ENCODE assay signal across 9 cellular contexts in genomic region chr3:192514754-192515660, GRCh38.
A peak's percentile ranks its signal among the peaks of the same experiment; 100 is the strongest.
DNase-seq lines count a peak whose midpoint lies in the region; ATAC-seq and TF ChIP-seq lines count a peak whose summit lies in the region.
"Had no signal": no experiment of that assay in that cellular context is flagged by ENCODE, and none has a peak within 500 bp of the region (broad histone marks: within the 10 kb centered on the region; RNA-seq: fewer than 3 reads in every experiment).

No MANE protein-coding gene starts in this region.

- H3K9me3 Mint-ChIP-seq in mesothelial cell of epicardium: no peaks in the 10 kb centered on the region
- H3K9me3 Mint-ChIP-seq in stimulated activated effector memory CD8-positive, alpha-beta T cell treated with anti-CD3 and anti-CD28 coated beads, Interleukin-12 subunit alpha, Interleukin-12 subunit beta, amount 100 ng/mL, for 72 hours: peaks cover 2% of the 10 kb centered on the region
- H3K9me3 Mint-ChIP-seq: T-helper 1 cell treated with Interleukin-12 subunit alpha and Interleukin-12 subunit beta and Interleukin-4 antibody, amounts not matched to agents 30 μg/mL and 1 μg/mL, for 36 hours had no signal

- H3K4me3 Mint-ChIP-seq in mesothelial cell of epicardium: peak overlapping the region; percentile 76
- H3K4me3 Mint-ChIP-seq in stimulated activated effector memory CD8-positive, alpha-beta T cell treated with anti-CD3 and anti-CD28 coated beads, Interleukin-12 subunit alpha, Interleukin-12 subunit beta, amount 100 ng/mL, for 72 hours: no peak overlapping the region
- H3K4me3 Mint-ChIP-seq: T-helper 1 cell treated with Interleukin-12 subunit alpha and Interleukin-12 subunit beta and Interleukin-4 antibody, amounts not matched to agents 30 μg/mL and 1 μg/mL, for 36 hours had no signal

- no peaks in the 10 kb centered on the region for H3K36me3 ChIP-seq in BE2C
- no peaks in the 10 kb centered on the region for H3K36me3 ChIP-seq in mammary epithelial cell (ENCODE audit: insufficient read depth, low read length)
- no peaks in the 10 kb centered on the region for H3K36me3 ChIP-seq in vagina

- no TSS peak for BruUV-seq in mammary epithelial cell (replicated peaks; lab: Mats Ljungman, UMichigan)

- H3K27me3 ChIP-seq in BE2C (peaks cover 16% of the 10 kb centered on the region), mammary epithelial cell (ENCODE audit: insufficient read depth, low read length) (peaks cover 19% of the 10 kb centered on the region), vagina (no peaks in the 10 kb centered on the region)

- dilution Hi-C loops in mammary epithelial cell (cut with HindIII; ENCODE audit: low sequenced_read_pairs): no loop called here

- H4K20me1 ChIP-seq in mammary epithelial cell (ENCODE audit: insufficient read depth, low read length): no peaks in the 10 kb centered on the region

- H3K27me3 Mint-ChIP-seq in mesothelial cell of epicardium (ENCODE audit: low read depth): peaks cover 70% of the 10 kb centered on the region

- no peak for TF ChIP-seq POLR2A in vagina (IDR thresholded peaks at IDR 0.05)

- no peaks in the 10 kb centered on the region for H3K36me3 Mint-ChIP-seq in mesothelial cell of epicardium
- no peaks in the 10 kb centered on the region for H3K36me3 Mint-ChIP-seq in stimulated activated effector memory CD8-positive, alpha-beta T cell treated with anti-CD3 and anti-CD28 coated beads, Interleukin-12 subunit alpha, Interleukin-12 subunit beta, amount 100 ng/mL, for 72 hours

- ATAC-seq in HG03442 (IDR thresholded peaks at IDR 0.05; ENCODE audit: unreplicated experiment) (no peak), HG02852 (IDR thresholded peaks at IDR 0.05; ENCODE audit: unreplicated experiment) (no peak)
- no peak for ATAC-seq in stimulated activated effector memory CD8-positive, alpha-beta T cell treated with anti-CD3 and anti-CD28 coated beads, Interleukin-12 subunit alpha, Interleukin-12 subunit beta, amount 100 ng/mL, for 72 hours

- peak; percentile 29 for DNase-seq in BE2C
- peak; percentile 67 for DNase-seq in NCI-H1417 treated with DMSO at 0.1 percent for 48 hours (lab: John Stamatoyannopoulos, UW)
- no peak for DNase-seq in mammary epithelial cell
- peak; percentile 41 to 65 for DNase-seq in mesothelial cell of epicardium (ENCODE audit: low spot score in 2 of 2, unreplicated experiment in 2 of 2)
- DNase-seq in vagina (ENCODE audit: extremely low spot score in 2 of 2): no peak
- no peak for DNase-seq in stimulated activated effector memory CD8-positive, alpha-beta T cell treated with anti-CD3 and anti-CD28 coated beads, Interleukin-12 subunit alpha, Interleukin-12 subunit beta, amount 100 ng/mL, for 72 hours (ENCODE audit: low spot score in 2 of 2)

- H2AFZ ChIP-seq in mammary epithelial cell (ENCODE audit: low read depth, low read length): peak overlapping the region; percentile 44

- H3K4me2 ChIP-seq in mammary epithelial cell (ENCODE audit: insufficient read depth, low read depth, low read length): peak overlapping the region; percentile 69

- TF ChIP-seq CTCF in BE2C (IDR thresholded peaks at IDR 0.05; ENCODE audit: low read depth, low read length) (no peak), mammary epithelial cell (conservative IDR thresholded peaks at IDR 0.05 in 1 of 2, IDR thresholded peaks at IDR 0.05 in 1 of 2; ENCODE audit: extremely low read depth in 1 of 2, insufficient read depth in 1 of 2, low read depth in 1 of 2, low read length in 2 of 2) (no peak), mesothelial cell of epicardium (IDR thresholded peaks at IDR 0.05; ENCODE audit: unreplicated experiment) (peak; percentile 52), vagina (IDR thresholded peaks at IDR 0.05) (no peak)

- intact Hi-C loops in mammary epithelial cell (cut with micrococcal nuclease) (no loop called here), vagina (cut with DNase I) (no loop called here)

- CTCF ChIA-PET in mammary epithelial cell (lab: Charles Lee; ENCODE audit: low non-redundant PET): interaction anchor here (0.7 kb wide), 1 partner anchor 1773 kb away, joined by 7 read pairs; no protein-coding TSS in a partner anchor

- no peak overlapping the region for H3K27ac ChIP-seq in mammary epithelial cell (ENCODE audit: insufficient read depth, low read depth, low read length)
- H3K27ac ChIP-seq in vagina: no peak overlapping the region

- H3K9ac ChIP-seq in mammary epithelial cell (ENCODE audit: insufficient read depth, low read length): no peak overlapping the region

- no peak overlapping the region for H3K4me3 ChIP-seq in BE2C (ENCODE audit: low read depth, low read length)
- peak overlapping the region in 2 of 3 experiments; percentile 9 to 24 for H3K4me3 ChIP-seq in mammary epithelial cell (replicated peaks in 1 of 3; ENCODE audit: insufficient read depth in 1 of 3, low read depth in 2 of 3, low read length in 3 of 3)
- H3K4me3 ChIP-seq in vagina: peak overlapping the region; percentile 32 to 33

- in situ Hi-C loops in mammary epithelial cell (cut with MboI; ENCODE audit: low sequenced_read_pairs in 2 of 2): no loop called here

- peak overlapping the region; percentile 21 for H3K27ac Mint-ChIP-seq in mesothelial cell of epicardium
- H3K27ac Mint-ChIP-seq in stimulated activated effector memory CD8-positive, alpha-beta T cell treated with anti-CD3 and anti-CD28 coated beads, Interleukin-12 subunit alpha, Interleukin-12 subunit beta, amount 100 ng/mL, for 72 hours: no peak overlapping the region
- H3K27ac Mint-ChIP-seq: T-helper 1 cell treated with Interleukin-12 subunit alpha and Interleukin-12 subunit beta and Interleukin-4 antibody, amounts not matched to agents 30 μg/mL and 1 μg/mL, for 36 hours had no signal

- 0% methylated on average over 1 of the region's 74 CpGs for WGBS in mammary epithelial cell (ENCODE audit: low coverage, missing lambda C conversion rate)

- H3K79me2 ChIP-seq in mammary epithelial cell (ENCODE audit: insufficient read depth, low read length): no peaks in the 10 kb centered on the region

- no peaks in the 10 kb centered on the region for H3K9me3 ChIP-seq in BE2C
- no peaks in the 10 kb centered on the region for H3K9me3 ChIP-seq in mammary epithelial cell (replicated peaks; ENCODE audit: insufficient read depth, low read length)
- no peaks in the 10 kb centered on the region for H3K9me3 ChIP-seq in vagina

- no peaks in the 10 kb centered on the region for H3K4me1 ChIP-seq in BE2C
- peaks cover 11% of the 10 kb centered on the region for H3K4me1 ChIP-seq in mammary epithelial cell (ENCODE audit: insufficient read depth, low read length)
- peaks cover 15% of the 10 kb centered on the region for H3K4me1 ChIP-seq in vagina

- peaks cover 14% of the 10 kb centered on the region for H3K4me1 Mint-ChIP-seq in mesothelial cell of epicardium
- H3K4me1 Mint-ChIP-seq in stimulated activated effector memory CD8-positive, alpha-beta T cell treated with anti-CD3 and anti-CD28 coated beads, Interleukin-12 subunit alpha, Interleukin-12 subunit beta, amount 100 ng/mL, for 72 hours: no peaks in the 10 kb centered on the region

Comparison
In these comparisons a context has a peak if more than half of its experiments do, and no peak if none do; other contexts are left out.
1. DNase-seq: peak in BE2C (single experiment), NCI-H1417 treated with DMSO at 0.1 percent for 48 hours (single experiment) and mesothelial cell of epicardium (2 of 2); none in mammary epithelial cell (single experiment), vagina (0 of 2) and stimulated activated effector memory CD8-positive, alpha-beta T cell treated with anti-CD3 and anti-CD28 coated beads, Interleukin-12 subunit alpha, Interleukin-12 subunit beta, amount 100 ng/mL, for 72 hours (0 of 2).